ENCODE assay signal across 12 cellular contexts in the genomic region with DNA sequence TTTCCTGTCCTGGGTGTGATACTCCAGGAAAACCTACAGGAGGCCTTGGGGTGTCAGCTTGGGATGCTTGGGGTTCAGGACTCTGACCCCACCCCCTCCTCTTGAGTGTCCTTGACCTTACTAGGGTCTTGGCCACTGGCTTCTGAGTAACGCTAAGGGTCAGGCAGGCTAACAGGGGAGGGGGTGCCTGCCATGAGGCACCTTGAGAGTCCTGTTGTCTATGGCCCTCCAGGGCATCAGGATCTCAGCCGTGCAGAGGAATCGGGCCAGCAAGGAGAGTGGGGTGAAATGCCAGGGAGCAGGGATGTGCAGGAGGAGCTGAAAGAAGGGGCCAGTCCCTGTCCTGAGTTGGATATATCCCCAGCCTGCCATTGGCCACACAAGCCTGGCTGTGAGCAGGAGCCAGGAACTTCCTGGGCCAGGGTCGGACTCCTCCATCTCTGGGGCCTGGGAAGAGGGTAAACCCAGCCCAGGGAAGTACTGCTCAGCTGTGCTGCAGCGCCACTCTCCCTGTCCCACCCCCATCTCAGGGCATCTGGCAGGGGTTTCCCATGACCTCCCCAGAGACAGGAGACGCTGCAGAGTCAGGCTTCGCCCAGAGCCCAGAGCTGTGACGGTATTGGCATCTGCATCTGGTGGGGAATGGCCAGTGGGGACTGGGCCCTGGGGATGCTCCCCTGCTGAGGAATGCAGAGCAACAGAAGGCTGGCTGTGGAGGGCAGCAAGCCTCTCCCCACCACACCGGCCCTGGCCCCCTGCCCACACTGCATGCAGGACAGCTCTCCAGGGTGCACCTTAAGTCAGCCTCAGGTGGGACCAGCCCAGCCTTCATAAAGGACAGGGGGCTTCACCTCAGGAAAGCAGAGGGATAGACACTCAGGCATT. TPM values are rescaled to one million over a fixed set of nuclear protein-coding genes. Genes with fewer than 3 reads are reported as not detected.
DNase-seq lines count a peak whose midpoint lies in the region; ATAC-seq, FAIRE-seq and TF ChIP-seq lines count a peak whose summit lies in the region.
"Had no signal": no experiment of that assay in that cellular context is flagged by ENCODE, and none has a peak within 500 bp of the region (broad histone marks: within the 10 kb centered on the region; RNA-seq: fewer than 3 reads in every experiment).

No MANE protein-coding gene starts in this region.

- no peaks in the 10 kb centered on the region for H3K27me3 ChIP-seq in BLaER1

- H3K4me1 ChIP-seq in BLaER1 (peaks cover 100% of the 10 kb centered on the region), kidney (ENCODE audit: control insufficient read depth in 1 of 2, insufficient read depth in 1 of 2, low read depth in 1 of 2, low read length in 2 of 2) (peaks cover 0 to 14% of the 10 kb centered on the region in 2 donors)

- no peak overlapping the region for H3K4me3 Mint-ChIP-seq in WTC11

- no peaks in the 10 kb centered on the region for H3K9me3 Mint-ChIP-seq in WTC11

- ATAC-seq in GM19025 (IDR thresholded peaks at IDR 0.05; ENCODE audit: low read depth, unreplicated experiment): peak; percentile 47
- no peak for ATAC-seq in WTC11
- no peak for ATAC-seq in GM18870 (IDR thresholded peaks at IDR 0.05; ENCODE audit: unreplicated experiment)

- H3K4me2 ChIP-seq in BLaER1: peak overlapping the region; percentile 96

- peaks cover 72% of the 10 kb centered on the region for H4K20me1 ChIP-seq in BLaER1

- H3K27me3 Mint-ChIP-seq in WTC11 (ENCODE audit: low read depth): peaks cover 1% of the 10 kb centered on the region; the same call in 1 of the 2 replicates

- CTCF ChIA-PET in WTC11 (lab: Charles Lee): interaction anchor here (0.9 to 13.8 kb wide), 9 partner anchors 9 to 206 kb away, joined by 3 to 218 read pairs (median 5); partner anchors contain the start of gene KIF21B

- FAIRE-seq in kidney (lab: Jason Lieb, UNC): no peak
- FAIRE-seq: D721Med had no signal

- POLR2A ChIA-PET in WTC11 (lab: Charles Lee): interaction anchor here (1.4 kb wide), 1 partner anchor 45 kb away, joined by 5 read pairs; no protein-coding TSS in a partner anchor

- no peaks in the 10 kb centered on the region for H3K36me3 Mint-ChIP-seq in WTC11

- H3K4me3 ChIP-seq in BLaER1 (peak overlapping the region; percentile 43; the same call in 1 of the 2 replicates), kidney (ENCODE audit: low read length in 2 of 2) (no peak overlapping the region)
- H3K4me3 ChIP-seq: heart right ventricle, stomach had no signal

- intact Hi-C loops in kidney (cut with DNase I): no loop called here

- TF ChIP-seq CTCF in kidney (IDR thresholded peaks at IDR 0.05; ENCODE audit: borderline replicate concordance, extremely low read depth, insufficient read depth) (no peak), WTC11 (IDR thresholded peaks at IDR 0.05) (no peak)

- H3K9me3 ChIP-seq in BLaER1: no peaks in the 10 kb centered on the region
- H3K9me3 ChIP-seq in kidney (ENCODE audit: control insufficient read depth in 1 of 2, low read length in 2 of 2): no peaks in the 10 kb centered on the region
- H3K9me3 ChIP-seq: heart right ventricle, psoas muscle, stomach had no signal

- no peak overlapping the region for H3K27ac Mint-ChIP-seq in WTC11

- DNase-seq in NCI-H82 (lab: John Stamatoyannopoulos, UW) (peak; percentile 94), kidney (peak; percentile 66), SIG-M5 (lab: John Stamatoyannopoulos, UW) (no peak), WTC11 (ENCODE audit: low spot score) (no peak), NCI-H2227 (lab: John Stamatoyannopoulos, UW; ENCODE audit: unreplicated experiment) (no peak)
- DNase-seq: psoas muscle, stomach had no signal

- H3K9ac ChIP-seq in BLaER1 (peak overlapping the region; percentile 54), kidney (ENCODE audit: low read length in 2 of 2) (no peak overlapping the region)

- H3K36me3 ChIP-seq in BLaER1 (peaks cover 2% of the 10 kb centered on the region; the same call in 1 of the 2 replicates), kidney (ENCODE audit: control insufficient read depth in 1 of 2, insufficient read depth in 2 of 2, low read length in 2 of 2) (no peaks in the 10 kb centered on the region)
- H3K36me3 ChIP-seq: heart right ventricle, stomach had no signal

- H3K4me1 Mint-ChIP-seq in WTC11: peaks cover 61% of the 10 kb centered on the region

- peak overlapping the region; percentile 89 for H3K27ac ChIP-seq in BLaER1
- no peak overlapping the region for H3K27ac ChIP-seq in kidney (ENCODE audit: low read depth in 2 of 2, low read length in 2 of 2)

TF ChIP-seq in WTC11, 78 proteins besides CTCF, POLR2A, EP300 and RAD21 (continues in another document):
- no peak for TF ChIP-seq SP1 (CRISPR knock-in tag; conservative IDR thresholded peaks at IDR 0.05)
- no peak for TF ChIP-seq SOX15 (CRISPR knock-in tag; IDR thresholded peaks at IDR 0.05)
- TF ChIP-seq NFE2L1 (CRISPR knock-in tag; IDR thresholded peaks at IDR 0.05): no peak
- no peak for TF ChIP-seq TEAD1 (CRISPR knock-in tag; IDR thresholded peaks at IDR 0.05)
- TF ChIP-seq, protein P1, sequence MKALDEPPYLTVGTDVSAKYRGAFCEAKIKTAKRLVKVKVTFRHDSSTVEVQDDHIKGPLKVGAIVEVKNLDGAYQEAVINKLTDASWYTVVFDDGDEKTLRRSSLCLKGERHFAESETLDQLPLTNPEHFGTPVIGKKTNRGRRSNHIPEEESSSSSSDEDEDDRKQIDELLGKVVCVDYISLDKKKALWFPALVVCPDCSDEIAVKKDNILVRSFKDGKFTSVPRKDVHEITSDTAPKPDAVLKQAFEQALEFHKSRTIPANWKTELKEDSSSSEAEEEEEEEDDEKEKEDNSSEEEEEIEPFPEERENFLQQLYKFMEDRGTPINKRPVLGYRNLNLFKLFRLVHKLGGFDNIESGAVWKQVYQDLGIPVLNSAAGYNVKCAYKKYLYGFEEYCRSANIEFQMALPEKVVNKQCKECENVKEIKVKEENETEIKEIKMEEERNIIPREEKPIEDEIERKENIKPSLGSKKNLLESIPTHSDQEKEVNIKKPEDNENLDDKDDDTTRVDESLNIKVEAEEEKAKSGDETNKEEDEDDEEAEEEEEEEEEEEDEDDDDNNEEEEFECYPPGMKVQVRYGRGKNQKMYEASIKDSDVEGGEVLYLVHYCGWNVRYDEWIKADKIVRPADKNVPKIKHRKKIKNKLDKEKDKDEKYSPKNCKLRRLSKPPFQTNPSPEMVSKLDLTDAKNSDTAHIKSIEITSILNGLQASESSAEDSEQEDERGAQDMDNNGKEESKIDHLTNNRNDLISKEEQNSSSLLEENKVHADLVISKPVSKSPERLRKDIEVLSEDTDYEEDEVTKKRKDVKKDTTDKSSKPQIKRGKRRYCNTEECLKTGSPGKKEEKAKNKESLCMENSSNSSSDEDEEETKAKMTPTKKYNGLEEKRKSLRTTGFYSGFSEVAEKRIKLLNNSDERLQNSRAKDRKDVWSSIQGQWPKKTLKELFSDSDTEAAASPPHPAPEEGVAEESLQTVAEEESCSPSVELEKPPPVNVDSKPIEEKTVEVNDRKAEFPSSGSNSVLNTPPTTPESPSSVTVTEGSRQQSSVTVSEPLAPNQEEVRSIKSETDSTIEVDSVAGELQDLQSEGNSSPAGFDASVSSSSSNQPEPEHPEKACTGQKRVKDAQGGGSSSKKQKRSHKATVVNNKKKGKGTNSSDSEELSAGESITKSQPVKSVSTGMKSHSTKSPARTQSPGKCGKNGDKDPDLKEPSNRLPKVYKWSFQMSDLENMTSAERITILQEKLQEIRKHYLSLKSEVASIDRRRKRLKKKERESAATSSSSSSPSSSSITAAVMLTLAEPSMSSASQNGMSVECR (CRISPR knock-in tag; IDR thresholded peaks at IDR 0.05; ENCODE audit: borderline replicate concordance): no peak
- TF ChIP-seq NR1H2 (CRISPR knock-in tag; IDR thresholded peaks at IDR 0.05): no peak
- no peak for TF ChIP-seq FOXJ3 (CRISPR knock-in tag; IDR thresholded peaks at IDR 0.05; ENCODE audit: borderline replicate concordance)
- no peak for TF ChIP-seq EMX1 (CRISPR knock-in tag; IDR thresholded peaks at IDR 0.05)
- TF ChIP-seq NR3C1 (CRISPR knock-in tag; conservative IDR thresholded peaks at IDR 0.05; ENCODE audit: low read depth): no peak
- no peak for TF ChIP-seq CBFB (CRISPR knock-in tag; IDR thresholded peaks at IDR 0.05; ENCODE audit: low read depth)
- no peak for TF ChIP-seq PREB (CRISPR knock-in tag; IDR thresholded peaks at IDR 0.05; ENCODE audit: borderline replicate concordance)
- TF ChIP-seq, protein P2, sequence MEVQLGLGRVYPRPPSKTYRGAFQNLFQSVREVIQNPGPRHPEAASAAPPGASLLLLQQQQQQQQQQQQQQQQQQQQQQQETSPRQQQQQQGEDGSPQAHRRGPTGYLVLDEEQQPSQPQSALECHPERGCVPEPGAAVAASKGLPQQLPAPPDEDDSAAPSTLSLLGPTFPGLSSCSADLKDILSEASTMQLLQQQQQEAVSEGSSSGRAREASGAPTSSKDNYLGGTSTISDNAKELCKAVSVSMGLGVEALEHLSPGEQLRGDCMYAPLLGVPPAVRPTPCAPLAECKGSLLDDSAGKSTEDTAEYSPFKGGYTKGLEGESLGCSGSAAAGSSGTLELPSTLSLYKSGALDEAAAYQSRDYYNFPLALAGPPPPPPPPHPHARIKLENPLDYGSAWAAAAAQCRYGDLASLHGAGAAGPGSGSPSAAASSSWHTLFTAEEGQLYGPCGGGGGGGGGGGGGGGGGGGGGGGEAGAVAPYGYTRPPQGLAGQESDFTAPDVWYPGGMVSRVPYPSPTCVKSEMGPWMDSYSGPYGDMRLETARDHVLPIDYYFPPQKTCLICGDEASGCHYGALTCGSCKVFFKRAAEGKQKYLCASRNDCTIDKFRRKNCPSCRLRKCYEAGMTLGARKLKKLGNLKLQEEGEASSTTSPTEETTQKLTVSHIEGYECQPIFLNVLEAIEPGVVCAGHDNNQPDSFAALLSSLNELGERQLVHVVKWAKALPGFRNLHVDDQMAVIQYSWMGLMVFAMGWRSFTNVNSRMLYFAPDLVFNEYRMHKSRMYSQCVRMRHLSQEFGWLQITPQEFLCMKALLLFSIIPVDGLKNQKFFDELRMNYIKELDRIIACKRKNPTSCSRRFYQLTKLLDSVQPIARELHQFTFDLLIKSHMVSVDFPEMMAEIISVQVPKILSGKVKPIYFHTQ (CRISPR knock-in tag; IDR thresholded peaks at IDR 0.05): no peak
- TF ChIP-seq ZNF219 (CRISPR knock-in tag; IDR thresholded peaks at IDR 0.05; ENCODE audit: borderline replicate concordance): no peak
- TF ChIP-seq JUN (CRISPR knock-in tag; IDR thresholded peaks at IDR 0.05): no peak

RNA-seq across cellular contexts. Expression of gene KIF21B, which starts 6.3 kb away (rescaled TPM):
- total RNA-seq in kidney (5.6 TPM), WTC11 (2021) (17.8 to 19.4 TPM (median 18.0 TPM) in 3 replicates)
- 0.19 TPM for polyA plus RNA-seq in kidney (ENCODE audit: insufficient read depth, low read depth, low replicate concordance)

Comparison
In these comparisons a context has a peak if more than half of its experiments do, and no peak if none do; other contexts are left out.
1. DNase-seq: peak in NCI-H82 (single experiment) and kidney (single experiment); none in SIG-M5 (single experiment), WTC11 (single experiment) and NCI-H2227 (single experiment).